ENCODE assay signal across 8 cellular contexts in the genomic region with DNA sequence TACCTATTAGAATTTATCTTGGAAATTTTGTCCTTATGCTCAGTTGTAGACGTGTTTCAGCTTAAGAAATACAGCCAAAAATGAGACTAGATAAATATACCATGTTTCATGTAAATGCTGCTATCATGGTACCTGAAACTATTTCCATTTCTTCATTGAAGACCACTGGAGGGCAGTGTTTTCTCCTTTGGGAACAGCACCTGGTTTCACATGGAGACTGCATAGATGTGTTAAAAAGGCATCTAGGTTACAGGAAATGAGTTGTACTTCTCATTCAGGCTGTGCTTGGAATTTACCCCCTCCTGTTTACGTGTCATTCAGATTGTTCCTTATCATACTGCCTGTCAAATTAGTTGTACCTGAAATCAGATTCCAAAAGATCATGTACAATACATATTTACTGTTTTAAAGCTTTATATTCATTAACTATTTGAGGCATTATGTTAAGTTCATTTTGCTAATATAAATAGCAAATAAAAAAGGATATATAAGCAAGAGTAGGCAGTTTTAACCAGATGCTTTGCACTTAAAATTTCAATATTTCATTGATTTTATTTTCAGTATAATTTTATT. TPM values are rescaled to one million over a fixed set of nuclear protein-coding genes. Genes with fewer than 3 reads are reported as not detected.
DNase-seq lines count a peak whose midpoint lies in the region; ATAC-seq and TF ChIP-seq lines count a peak whose summit lies in the region.

No MANE protein-coding gene starts in this region.

- H3K36me3 ChIP-seq in mesendoderm (ENCODE audit: control insufficient read depth, insufficient read depth, low read length), result no peaks in the 10 kb centered on the region
- H3K36me3 ChIP-seq in MG63, result no peaks in the 10 kb centered on the region

- no peak overlapping the region for H3K23ac ChIP-seq in mesendoderm (ENCODE audit: low read length)

- no peak overlapping the region for H3K9ac ChIP-seq in mesendoderm (ENCODE audit: low read length)

- no peaks in the 10 kb centered on the region for H3K9me3 ChIP-seq in MG63

- H3K4me3 ChIP-seq in mesendoderm (ENCODE audit: low read length), result no peak overlapping the region
- H3K4me3 ChIP-seq in MG63, result no peak overlapping the region

- no peaks in the 10 kb centered on the region for H3K9me3 Mint-ChIP-seq in brain

- peak overlapping the region in 1 of 5 experiments; percentile 79 for H3K27ac Mint-ChIP-seq in brain

- no peak overlapping the region for H2BK120ac ChIP-seq in mesendoderm (ENCODE audit: low read depth, low read length)

- H3K36me3 Mint-ChIP-seq in brain, result no peaks in the 10 kb centered on the region

- no peaks in the 10 kb centered on the region for H3K79me1 ChIP-seq in mesendoderm (ENCODE audit: low read length)

- peak; percentile 66 for ATAC-seq in GM18868 (IDR thresholded peaks at IDR 0.05; ENCODE audit: unreplicated experiment)
- peak; percentile 78 for ATAC-seq in HG03354 (IDR thresholded peaks at IDR 0.05; ENCODE audit: poor library complexity, severe bottlenecking, unreplicated experiment)

- H3K4me3 Mint-ChIP-seq in brain, result peak overlapping the region in 1 of 5 experiments; percentile 42

- peaks cover 4% of the 10 kb centered on the region for H3K4me1 ChIP-seq in mesendoderm (ENCODE audit: control insufficient read depth, low read depth, low read length)

- peaks cover 16% of the 10 kb centered on the region for H3K4me1 Mint-ChIP-seq in brain

- no peak overlapping the region for H2BK5ac ChIP-seq in mesendoderm (ENCODE audit: low read length)

- peak; percentile 58 to 74 for TF ChIP-seq CTCF in brain (conservative IDR thresholded peaks at IDR 0.05)

- WGBS in mesendoderm (ENCODE audit: extremely low coverage, insufficient coverage, low lambda C conversion rate), result no CpG with 5 or more reads among the region's 2 CpGs

- no peaks in the 10 kb centered on the region for H3K27me3 Mint-ChIP-seq in brain

- no peak overlapping the region for H3K4ac ChIP-seq in mesendoderm (ENCODE audit: low read depth, low read length)

- H3K18ac ChIP-seq in mesendoderm (ENCODE audit: low read length), result no peak overlapping the region

- DNase-seq in COR-L47 (lab: John Stamatoyannopoulos, UW) (peak; percentile 68), NCI-H510A (lab: John Stamatoyannopoulos, UW) (peak; percentile 12), mesendoderm (peak; percentile 92), MG63 (no peak), amygdala (lab: John Stamatoyannopoulos, UW) (no peak)

- H2AK5ac ChIP-seq in mesendoderm (ENCODE audit: low read length), result no peak overlapping the region

- H3K27ac ChIP-seq in mesendoderm (ENCODE audit: low read depth, low read length), result no peak overlapping the region

- no peak overlapping the region for H4K8ac ChIP-seq in mesendoderm (ENCODE audit: low read depth, low read length)

- no peak overlapping the region for H4K5ac ChIP-seq in mesendoderm (ENCODE audit: low read length)

- H3K56ac ChIP-seq in mesendoderm (ENCODE audit: low read length), result no peak overlapping the region

- H2BK15ac ChIP-seq in mesendoderm (replicated peaks; ENCODE audit: low read depth), result no peak overlapping the region

- H3K4me2 ChIP-seq in mesendoderm (ENCODE audit: low read length), result no peak overlapping the region

- H3K79me2 ChIP-seq in mesendoderm (ENCODE audit: control insufficient read depth, insufficient read depth, low read length), result no peaks in the 10 kb centered on the region

- no peaks in the 10 kb centered on the region for H3K27me3 ChIP-seq in mesendoderm (ENCODE audit: insufficient read depth, low read length, poor library complexity)
- no peaks in the 10 kb centered on the region; the same call in 1 of the 2 replicates for H3K27me3 ChIP-seq in MG63

RNA-seq across cellular contexts. Expression of gene PSMD14, which starts 57.3 kb away (rescaled TPM):
- polyA plus RNA-seq in brain (ENCODE audit: insufficient read depth, low read depth, low replicate concordance), result 27.7 TPM
- polyA plus RNA-seq in mesendoderm (2013, experiment 1 of 2), result 78.9 TPM
- 78.0 TPM for polyA plus RNA-seq in mesendoderm (2013, experiment 2 of 2)
- total RNA-seq in MG63 (2014; rRNA removed; shearing (Covaris generic); ENCODE audit: low replicate concordance), result 230 and 306 TPM in 2 replicates

Comparison
In these comparisons a context has a peak if more than half of its experiments do, and no peak if none do; other contexts are left out.
1. DNase-seq: peak in COR-L47 (single experiment), NCI-H510A (single experiment) and mesendoderm (single experiment); none in MG63 (single experiment) and amygdala (0 of 56).